In genomic region chr1:52365746-52366516, GRCh38 we compare ENCODE assay signal across 8 cellular contexts. TPM values are rescaled to one million over a fixed set of nuclear protein-coding genes. Genes with fewer than 3 reads are reported as not detected.
A peak's percentile ranks its signal among the peaks of the same experiment; 100 is the strongest.
DNase-seq lines count a peak whose midpoint lies in the region; ATAC-seq and TF ChIP-seq lines count a peak whose summit lies in the region.

CC2D1B (minus strand) TSS chr1:52366205; CDS start chr1:52364620, 1,585 bp downstream.

- H3K4me3 Mint-ChIP-seq in activated T-helper 2 cell treated with anti-CD3 and anti-CD28 coated beads, Interferon-gamma antibody, Interleukin-2, Interleukin-4, amounts not matched to agents 10 μg/mL and 5 μg/mL and 100 μg/mL, durations not matched to agents 14 hours and 24 hours and 36 hours (ENCODE audit: low read depth): peak within 1 kb of the TSS; percentile 94
- H3K4me3 Mint-ChIP-seq in natural killer cell: peak within 1 kb of the TSS; percentile 90

- H3K4me3 ChIP-seq in RWPE2 (ENCODE audit: severe bottlenecking) (peak within 1 kb of the TSS; percentile 81), fibroblast of mammary gland (ENCODE audit: control insufficient read depth, low read depth, low read length) (peak within 1 kb of the TSS; percentile 69)

- no peaks in the 10 kb centered on the region for H3K27me3 Mint-ChIP-seq in activated T-helper 2 cell treated with anti-CD3 and anti-CD28 coated beads, Interferon-gamma antibody, Interleukin-2, Interleukin-4, amounts not matched to agents 10 μg/mL and 5 μg/mL and 100 μg/mL, durations not matched to agents 14 hours and 24 hours and 36 hours (ENCODE audit: low read depth)
- peaks cover 0 to 4% of the 10 kb centered on the region in 2 donors for H3K27me3 Mint-ChIP-seq in natural killer cell (ENCODE audit: low read depth in 2 of 2)

- peak within 1 kb of the TSS; percentile 82 for H3K27ac ChIP-seq in RWPE2 (ENCODE audit: poor library complexity, severe bottlenecking)

- DNase-seq in ELF-1 (ENCODE audit: low read depth, low spot score) (peak; percentile 100), H4 (ENCODE audit: low spot score) (peak; percentile 99), LoVo (ENCODE audit: low spot score) (peak; percentile 99), RWPE2 (ENCODE audit: low spot score) (peak; percentile 99), fibroblast of mammary gland (ENCODE audit: low read depth) (peak; percentile 94), natural killer cell (peak; percentile 99)
- peak; percentile 100 for DNase-seq in activated T-helper 2 cell treated with anti-CD3 and anti-CD28 coated beads, Interferon-gamma antibody, Interleukin-2, Interleukin-4, amounts not matched to agents 10 μg/mL and 5 μg/mL and 100 μg/mL, durations not matched to agents 14 hours and 24 hours and 36 hours (ENCODE audit: low spot score)
- peak; percentile 99 for DNase-seq in stimulated activated naive CD4-positive, alpha-beta T cell treated with Interleukin-2 at 50 U/mL for 16 hours (lab: John Stamatoyannopoulos, UW)

- H3K27me3 ChIP-seq in RWPE2 (ENCODE audit: insufficient read depth, poor library complexity, severe bottlenecking): no peaks in the 10 kb centered on the region

- TF ChIP-seq CTCF in RWPE2 (IDR thresholded peaks at IDR 0.05; ENCODE audit: poor library complexity, severe bottlenecking): no peak
- no peak for TF ChIP-seq CTCF in fibroblast of mammary gland (conservative IDR thresholded peaks at IDR 0.05; ENCODE audit: control insufficient read depth, insufficient read depth, low read depth, low read length)
- no peak for TF ChIP-seq CTCF in natural killer cell (IDR thresholded peaks at IDR 0.05)

- H3K27ac Mint-ChIP-seq in activated T-helper 2 cell treated with anti-CD3 and anti-CD28 coated beads, Interferon-gamma antibody, Interleukin-2, Interleukin-4, amounts not matched to agents 10 μg/mL and 5 μg/mL and 100 μg/mL, durations not matched to agents 14 hours and 24 hours and 36 hours: peak within 1 kb of the TSS; percentile 93
- H3K27ac Mint-ChIP-seq in natural killer cell: peak within 1 kb of the TSS; percentile 95 to 99

- H3K9me3 Mint-ChIP-seq in activated T-helper 2 cell treated with anti-CD3 and anti-CD28 coated beads, Interferon-gamma antibody, Interleukin-2, Interleukin-4, amounts not matched to agents 10 μg/mL and 5 μg/mL and 100 μg/mL, durations not matched to agents 14 hours and 24 hours and 36 hours: no peaks in the 10 kb centered on the region
- H3K9me3 Mint-ChIP-seq in natural killer cell: no peaks in the 10 kb centered on the region

- no peaks in the 10 kb centered on the region for H3K9me3 ChIP-seq in RWPE2 (ENCODE audit: severe bottlenecking)

- H3K36me3 ChIP-seq in RWPE2 (ENCODE audit: low read depth): peaks cover 32% of the 10 kb centered on the region

- peaks cover 40% of the 10 kb centered on the region for H3K36me3 Mint-ChIP-seq in activated T-helper 2 cell treated with anti-CD3 and anti-CD28 coated beads, Interferon-gamma antibody, Interleukin-2, Interleukin-4, amounts not matched to agents 10 μg/mL and 5 μg/mL and 100 μg/mL, durations not matched to agents 14 hours and 24 hours and 36 hours (ENCODE audit: low read depth)
- no peaks in the 10 kb centered on the region for H3K36me3 Mint-ChIP-seq in natural killer cell

- peaks cover 34% of the 10 kb centered on the region for H3K4me1 Mint-ChIP-seq in activated T-helper 2 cell treated with anti-CD3 and anti-CD28 coated beads, Interferon-gamma antibody, Interleukin-2, Interleukin-4, amounts not matched to agents 10 μg/mL and 5 μg/mL and 100 μg/mL, durations not matched to agents 14 hours and 24 hours and 36 hours (ENCODE audit: low read depth)
- peaks cover 15 to 39% of the 10 kb centered on the region in 2 donors for H3K4me1 Mint-ChIP-seq in natural killer cell

- peaks cover 11% of the 10 kb centered on the region for H3K4me1 ChIP-seq in RWPE2 (ENCODE audit: insufficient read depth, poor library complexity, severe bottlenecking)

- peak; percentile 89 for ATAC-seq in RWPE2 (ENCODE audit: low read depth)
- peak; percentile 86 to 96 (median 91) for ATAC-seq in natural killer cell

- intact Hi-C loops in activated T-helper 2 cell treated with anti-CD3 and anti-CD28 coated beads, Interferon-gamma antibody, Interleukin-2, Interleukin-4, amounts not matched to agents 10 μg/mL and 5 μg/mL and 100 μg/mL, durations not matched to agents 14 hours and 24 hours and 36 hours (cut with micrococcal nuclease): loop anchor here (2.0 to 10.0 kb wide), 4 partner anchors 39 to 331 kb away; partner anchors contain the start of genes BTF3L4, COA7, ORC1 and PRPF38A
- intact Hi-C loops in natural killer cell (cut with micrococcal nuclease): loop anchor here (1.0 to 5.0 kb wide), 4 partner anchors 38 to 360 kb away; partner anchors contain the start of genes KTI12, ORC1, PRPF38A and ZYG11B

RNA-seq across cellular contexts. Expression of gene CC2D1B, which starts in this region (rescaled TPM):
- 19.9 and 23.0 TPM in 2 replicates for total RNA-seq in H4 (2014; rRNA removed; shearing (Covaris generic))
- total RNA-seq in activated T-helper 2 cell treated with anti-CD3 and anti-CD28 coated beads, Interferon-gamma antibody, Interleukin-2, Interleukin-4, amounts not matched to agents 10 μg/mL and 5 μg/mL and 100 μg/mL, durations not matched to agents 14 hours and 24 hours and 36 hours: 36.0 and 38.1 TPM in 2 replicates
- 10 to 100 TPM; 61.4 to 78.4 (median 68.8) TPM for total RNA-seq in natural killer cell

Comparison
In these comparisons a context has a peak if more than half of its experiments do, and no peak if none do; other contexts are left out.
1. Peak in every context shown above with its lines: DNase-seq, ATAC-seq, H3K4me3 ChIP-seq and H3K27ac ChIP-seq.